In genomic region chr1:46325285-46326076, GRCh38 we compare ENCODE assay signal across 1 cellular context.
TF ChIP-seq lines count a peak whose summit lies in the region.

No MANE protein-coding gene starts in this region.

TF ChIP-seq in GM12891, 5 proteins besides CTCF, POLR2A, EP300 and RAD21:
- TF ChIP-seq PAX5 (IDR thresholded peaks at IDR 0.05; ENCODE audit: insufficient read depth, low read length, severe bottlenecking) (peak; percentile 55), SPI1 (IDR thresholded peaks at IDR 0.05; ENCODE audit: low read depth, low read length) (peak; percentile 3; the same call in 1 of the 2 replicates)
TF ChIP-seq in GM12891: peak in this region for 2; not testable (repeated sequence) for 3.
